5 cellular contexts compared by ENCODE assay signal in genomic region chr2:77045456-77045855, GRCh38.
DNase-seq lines count a peak whose midpoint lies in the region; ATAC-seq, FAIRE-seq and TF ChIP-seq lines count a peak whose summit lies in the region.
"Not testable (repeated sequence)": the region's sequence is repeated elsewhere in the genome, so short reads cannot be mapped to it uniquely, and the experiment has no call there.

No MANE protein-coding gene starts in this region.

- not testable (repeated sequence) for H3F3A ChIP-seq in neural cell (ENCODE audit: insufficient read depth, low read length, poor library complexity, severe bottlenecking)

- not testable (repeated sequence) for H3K36me3 ChIP-seq in HEK293 (ENCODE audit: control insufficient read depth in 2 of 2, insufficient read depth in 1 of 2, low read length in 2 of 2); K562 (ENCODE audit: control insufficient read depth, insufficient read depth, low read length); HepG2 (replicated peaks in 1 of 2; ENCODE audit: control insufficient read depth in 1 of 2, insufficient read depth in 2 of 2, low read length in 2 of 2); neural cell (ENCODE audit: insufficient read depth, low read length); neuronal stem cell (replicated peaks in 1 of 2; ENCODE audit: control insufficient read depth in 2 of 2, insufficient read depth in 2 of 2, low read length in 2 of 2)

- H3K9me2 ChIP-seq in neural cell (ENCODE audit: insufficient read depth, low read length) = not testable (repeated sequence)

- not testable (repeated sequence) for H3K79me1 ChIP-seq in neuronal stem cell (ENCODE audit: low read depth, low read length)

- not testable (repeated sequence) for H3K9ac ChIP-seq in K562 (ENCODE audit: insufficient read depth in 1 of 2, low read depth in 2 of 2, low read length in 2 of 2); HepG2 (ENCODE audit: insufficient read depth, low read depth, low read length); neural cell (ENCODE audit: low read length); neuronal stem cell (ENCODE audit: low read depth, low read length, poor library complexity)

- not testable (repeated sequence) for TF ChIP-seq CTCF in HEK293 (tag by site-specific recombination; IDR thresholded peaks at IDR 0.05); K562 (IDR thresholded peaks at IDR 0.05 in 2 of 3, conservative IDR thresholded peaks at IDR 0.05 in 1 of 3; ENCODE audit: insufficient read depth in 2 of 3, low read depth in 1 of 3, low read length in 3 of 3); HepG2 (CRISPR knock-in tag; IDR thresholded peaks at IDR 0.05); neural cell (IDR thresholded peaks at IDR 0.05; ENCODE audit: poor library complexity, severe bottlenecking)

- not testable (repeated sequence) for H2AFZ ChIP-seq in K562 (ENCODE audit: low read depth, low read length); HepG2 (ENCODE audit: low read length); neural cell (ENCODE audit: low read depth, low read length); neuronal stem cell (ENCODE audit: low read length)

- H3K9me1 ChIP-seq in K562 (ENCODE audit: control insufficient read depth, insufficient read depth, low read length) = not testable (repeated sequence)

- not testable (repeated sequence) for H2BK15ac ChIP-seq in neuronal stem cell (ENCODE audit: low read length)

- TF ChIP-seq POLR2A in K562 (conservative IDR thresholded peaks at IDR 0.05); HepG2 (IDR thresholded peaks at IDR 0.05; ENCODE audit: insufficient read depth in 1 of 2, low read depth in 2 of 2, low read length in 2 of 2): not testable (repeated sequence)

- H2BK5ac ChIP-seq in neuronal stem cell (ENCODE audit: low read length) = not testable (repeated sequence)

- H3K18ac ChIP-seq in neuronal stem cell (ENCODE audit: low read length) = not testable (repeated sequence)

- not testable (repeated sequence) for H2BK12ac ChIP-seq in neuronal stem cell (ENCODE audit: low read length)

- intact Hi-C loops in K562 (cut with micrococcal nuclease); HepG2 (cut with micrococcal nuclease; ENCODE audit: unreplicated experiment): not testable (repeated sequence)

- not testable (repeated sequence) for H3K14ac ChIP-seq in neuronal stem cell (ENCODE audit: low read length)

- not testable (repeated sequence) for H2AK5ac ChIP-seq in neuronal stem cell (ENCODE audit: low read depth, low read length)

- H3K23ac ChIP-seq in neuronal stem cell (ENCODE audit: low read depth, low read length, poor library complexity) = not testable (repeated sequence)

- H4K20me1 ChIP-seq in K562 (replicated peaks; ENCODE audit: control insufficient read depth, insufficient read depth, low read length); HepG2 (ENCODE audit: insufficient read depth, low read length); neural cell (ENCODE audit: insufficient read depth): not testable (repeated sequence)

- not testable (repeated sequence) for TF ChIP-seq RAD21 in K562 (CRISPR knock-in tag; conservative IDR thresholded peaks at IDR 0.05 in 1 of 2, IDR thresholded peaks at IDR 0.05 in 1 of 2); HepG2 (CRISPR knock-in tag; IDR thresholded peaks at IDR 0.05); neural cell (conservative IDR thresholded peaks at IDR 0.05)

- TF ChIP-seq EP300 in K562 (IDR thresholded peaks at IDR 0.05; ENCODE audit: low read length); HepG2 (IDR thresholded peaks at IDR 0.05; ENCODE audit: low read depth in 2 of 2, low read length in 2 of 2); HepG2 (CRISPR knock-in tag; IDR thresholded peaks at IDR 0.05; ENCODE audit: borderline replicate concordance); neural cell (conservative IDR thresholded peaks at IDR 0.05; ENCODE audit: poor library complexity, severe bottlenecking): not testable (repeated sequence)

- FAIRE-seq in K562 (lab: Jason Lieb, UNC); HepG2 (lab: Jason Lieb, UNC): not testable (repeated sequence)

- ATAC-seq in K562, HepG2: not testable (repeated sequence)

- H3K9me3 ChIP-seq in HEK293 (ENCODE audit: control insufficient read depth, insufficient read depth, low read depth, low read length); K562 (replicated peaks; ENCODE audit: control insufficient read depth, insufficient read depth, low read depth, low read length); HepG2 (ENCODE audit: low read length); neural cell (ENCODE audit: low read length); neuronal stem cell (replicated peaks in 1 of 2; ENCODE audit: control insufficient read depth in 2 of 2, insufficient read depth in 1 of 2, low read depth in 1 of 2, low read length in 2 of 2): not testable (repeated sequence)

- in situ Hi-C loops in K562 (cut with MboI); HepG2 (cut with HindIII; ENCODE audit: extremely low pct_ligation_motif_present, low pct_unique_long_range_greater_than_20kb): not testable (repeated sequence)

- 4% methylated on average over 2 of the region's 2 CpGs for WGBS in K562 (ENCODE audit: insufficient coverage, low coverage, missing lambda C conversion rate)
- WGBS in HepG2 (ENCODE audit: low lambda C conversion rate) = 0% methylated on average over 2 of the region's 2 CpGs
- no CpG with 5 or more reads among the region's 2 CpGs for WGBS in neuronal stem cell (ENCODE audit: extremely low coverage in 2 of 2, insufficient read length in 2 of 2, insufficient replicate concordance in 1 of 2), 2 donors

- H3K4me3 ChIP-seq in HEK293 (ENCODE audit: low read depth, low read length); K562; HepG2 (replicated peaks in 1 of 3; ENCODE audit: insufficient read depth in 1 of 3, low read depth in 2 of 3, low read length in 3 of 3); neural cell (ENCODE audit: low read length); neuronal stem cell (ENCODE audit: low read length in 2 of 2): not testable (repeated sequence)

- not testable (repeated sequence) for H3K4ac ChIP-seq in neuronal stem cell (ENCODE audit: low read length)

- POLR2A ChIA-PET in HEK293 (lab: Yijun Ruan, JAX); K562 (lab: Yijun Ruan, JAX); HepG2 (lab: Yijun Ruan, JAX): not testable (repeated sequence)

- H3K79me2 ChIP-seq in K562 (ENCODE audit: control insufficient read depth, insufficient read depth, low read length); HepG2 (ENCODE audit: insufficient read depth, low read length); neural cell (replicated peaks; ENCODE audit: insufficient read depth, low read length): not testable (repeated sequence)

- CTCF ChIA-PET in HEK293 (lab: Yijun Ruan, JAX); K562 (lab: Yijun Ruan, JAX; ENCODE audit: low intra/inter-chr PET ratio); HepG2 (lab: Yijun Ruan, JAX; ENCODE audit: low intra/inter-chr PET ratio, low total read pairs): not testable (repeated sequence)

- not testable (repeated sequence) for H3K4me1 ChIP-seq in HEK293 (ENCODE audit: control insufficient read depth, insufficient read depth, low read length); K562 (replicated peaks in 1 of 2; ENCODE audit: control insufficient read depth in 2 of 2, insufficient read depth in 2 of 2, low read length in 2 of 2); HepG2 (ENCODE audit: insufficient read depth, low read length); neuronal stem cell (ENCODE audit: control insufficient read depth in 2 of 2, insufficient read depth in 1 of 2, low read depth in 1 of 2, low read length in 2 of 2)

- H4K91ac ChIP-seq in neuronal stem cell (ENCODE audit: low read depth, low read length, poor library complexity) = not testable (repeated sequence)

- not testable (repeated sequence) for BruUV-seq in K562 (replicated peaks; lab: Mats Ljungman, UMichigan); HepG2 (replicated peaks; lab: Mats Ljungman, UMichigan)

- not testable (repeated sequence) for H2BK120ac ChIP-seq in neuronal stem cell (ENCODE audit: low read depth, low read length)

- H3K4me2 ChIP-seq in K562 (ENCODE audit: insufficient read depth, low read length); HepG2 (ENCODE audit: low read depth, low read length); neural cell (ENCODE audit: low read length): not testable (repeated sequence)
- H3K4me2 ChIP-seq in neuronal stem cell (ENCODE audit: insufficient read depth, low read length, poor library complexity, severe bottlenecking) = peak overlapping the region; percentile 11

- not testable (repeated sequence) for H3K27ac ChIP-seq in HEK293 (ENCODE audit: extremely low read depth, low read depth, low read length); K562 (ENCODE audit: extremely low read depth, low read depth, low read length); HepG2 (ENCODE audit: extremely low read length, insufficient read depth, low read length); neuronal stem cell (replicated peaks; ENCODE audit: low read length)
- peak overlapping the region; percentile 58 for H3K27ac ChIP-seq in neural cell (ENCODE audit: low read length)

- H4K8ac ChIP-seq in neuronal stem cell (ENCODE audit: low read depth, low read length) = not testable (repeated sequence)

- H3K27me3 ChIP-seq in K562 (ENCODE audit: control insufficient read depth in 2 of 2, insufficient read depth in 2 of 2, low read length in 2 of 2); HepG2 (ENCODE audit: control insufficient read depth in 1 of 2, insufficient read depth in 2 of 2, low read length in 2 of 2); neural cell (ENCODE audit: insufficient read depth, low read depth, low read length); neuronal stem cell (ENCODE audit: control insufficient read depth in 3 of 3, insufficient read depth in 3 of 3, low read depth in 1 of 3, low read length in 3 of 3): not testable (repeated sequence)

- DNase-seq in K562 (ENCODE audit: extremely low read depth in 1 of 4, low spot score in 3 of 4); HepG2 (ENCODE audit: low spot score); neuronal stem cell (ENCODE audit: low spot score): not testable (repeated sequence)
